ENCODE assay signal across 8 cellular contexts in the genomic region with DNA sequence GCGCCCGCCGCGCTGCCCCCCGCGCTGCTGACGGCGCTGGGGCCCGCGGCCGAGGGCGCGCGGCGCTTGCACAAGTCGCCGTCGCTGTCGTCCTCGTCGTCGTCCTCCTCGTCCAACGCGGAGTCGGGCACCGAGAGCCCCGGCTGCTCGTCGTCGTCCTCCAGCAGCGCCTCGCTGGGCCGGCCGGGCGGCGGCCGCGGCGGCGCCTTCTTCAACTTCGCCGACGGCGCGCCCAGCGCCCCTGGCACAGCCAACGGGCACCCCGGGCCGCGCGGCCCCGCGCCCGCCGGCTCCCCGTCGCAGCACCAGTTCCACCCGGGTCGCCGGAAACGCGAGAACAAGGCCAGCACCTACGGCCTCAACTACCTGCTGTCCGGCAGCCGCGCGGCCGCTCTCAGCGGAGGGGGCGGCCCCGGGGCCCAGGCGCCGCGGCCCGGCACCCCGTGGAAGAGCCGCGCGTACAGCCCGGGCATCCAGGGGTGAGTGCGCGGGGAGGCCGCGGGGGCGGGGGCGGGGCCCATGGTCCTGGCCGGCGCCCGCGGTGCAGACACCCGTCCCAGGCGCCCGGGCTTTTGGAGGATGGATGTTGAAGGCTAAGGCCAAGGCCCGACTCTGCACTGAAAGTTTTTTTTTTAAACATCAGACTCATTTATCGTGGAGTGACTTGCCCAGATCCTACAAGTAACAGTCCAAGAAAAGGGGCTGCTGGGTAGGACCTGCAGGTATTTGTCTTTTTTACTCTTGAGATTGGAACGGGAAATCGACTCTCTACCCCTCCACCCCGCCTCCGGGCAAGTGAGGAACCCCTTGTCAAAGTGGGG. TPM values are rescaled to one million over a fixed set of nuclear protein-coding genes. Genes with fewer than 3 reads are reported as not detected.
A peak's percentile ranks its signal among the peaks of the same experiment; 100 is the strongest.
DNase-seq lines count a peak whose midpoint lies in the region; ATAC-seq and TF ChIP-seq lines count a peak whose summit lies in the region.

No MANE protein-coding gene starts in this region.

- ATAC-seq in stimulated activated effector memory CD8-positive, alpha-beta T cell treated with anti-CD3 and anti-CD28 coated beads, Interleukin-12 subunit alpha, Interleukin-12 subunit beta, amount 100 ng/mL, for 72 hours, result no peak

- DNase-seq in GM12864 (ENCODE audit: low read depth) (no peak), NCI-H69 (lab: John Stamatoyannopoulos, UW) (peak; percentile 59), cerebellar cortex (ENCODE audit: low spot score) (no peak), HPDE6-E6E7 (ENCODE audit: extremely low spot score) (no peak), NCI-H1048 (lab: John Stamatoyannopoulos, UW) (no peak)
- peak in 1 of 2 donors; percentile 63 for DNase-seq in stimulated activated effector memory CD8-positive, alpha-beta T cell treated with anti-CD3 and anti-CD28 coated beads, Interleukin-12 subunit alpha, Interleukin-12 subunit beta, amount 100 ng/mL, for 72 hours (ENCODE audit: low spot score in 2 of 2)

- H3K27ac ChIP-seq in adipose tissue (ENCODE audit: low read depth, low read length), result peak overlapping the region; percentile 35

- peak overlapping the region; percentile 78 for H3K4me3 Mint-ChIP-seq in stimulated activated effector memory CD8-positive, alpha-beta T cell treated with anti-CD3 and anti-CD28 coated beads, Interleukin-12 subunit alpha, Interleukin-12 subunit beta, amount 100 ng/mL, for 72 hours

- H3K9me3 ChIP-seq in iPS-18c (ENCODE audit: control insufficient read depth, insufficient read depth, low read length), result no peaks in the 10 kb centered on the region

- TF ChIP-seq CTCF in GM12864 (IDR thresholded peaks at IDR 0.05; ENCODE audit: low read depth, low read length, missing control alignments), result no peak

- H3K9me3 Mint-ChIP-seq in stimulated activated effector memory CD8-positive, alpha-beta T cell treated with anti-CD3 and anti-CD28 coated beads, Interleukin-12 subunit alpha, Interleukin-12 subunit beta, amount 100 ng/mL, for 72 hours, result no peaks in the 10 kb centered on the region

- H3K4me1 Mint-ChIP-seq in stimulated activated effector memory CD8-positive, alpha-beta T cell treated with anti-CD3 and anti-CD28 coated beads, Interleukin-12 subunit alpha, Interleukin-12 subunit beta, amount 100 ng/mL, for 72 hours, result peaks cover 64% of the 10 kb centered on the region

- H3K4me3 ChIP-seq in GM12864 (ENCODE audit: low read depth, low read length) (peak overlapping the region; percentile 59), iPS-18c (ENCODE audit: insufficient read depth, low read depth, low read length) (peak overlapping the region; percentile 62)

- H3K36me3 Mint-ChIP-seq in stimulated activated effector memory CD8-positive, alpha-beta T cell treated with anti-CD3 and anti-CD28 coated beads, Interleukin-12 subunit alpha, Interleukin-12 subunit beta, amount 100 ng/mL, for 72 hours, result peaks cover 53% of the 10 kb centered on the region

- WGBS in adipose tissue, 3 donors, result 0 to 1% (median 1%) methylated on average over 80 to 99 of the region's 100 CpGs

- peak overlapping the region; percentile 29 for H3K27ac Mint-ChIP-seq in stimulated activated effector memory CD8-positive, alpha-beta T cell treated with anti-CD3 and anti-CD28 coated beads, Interleukin-12 subunit alpha, Interleukin-12 subunit beta, amount 100 ng/mL, for 72 hours

RNA-seq across cellular contexts. Expression of a gene that starts 1.2 kb away (rescaled TPM):
- 10 to 100 TPM in 1 of 3 donors, 1 to 10 TPM in 2; 6.2 to 14.8 (median 9.1) TPM for polyA plus RNA-seq in adipose tissue
